18 cellular contexts compared by ENCODE assay signal in genomic region chr2:215750763-215751162, GRCh38.
A peak's percentile ranks its signal among the peaks of the same experiment; 100 is the strongest.
DNase-seq lines count a peak whose midpoint lies in the region; ATAC-seq, FAIRE-seq and TF ChIP-seq lines count a peak whose summit lies in the region.
"Had no signal": no experiment of that assay in that cellular context is flagged by ENCODE, and none has a peak within 500 bp of the region (broad histone marks: within the 10 kb centered on the region; RNA-seq: fewer than 3 reads in every experiment).

No MANE protein-coding gene starts in this region.

- no peak for FAIRE-seq in astrocyte (lab: Jason Lieb, UNC)
- FAIRE-seq: GM18507 had no signal

- no TSS peak for BruUV-seq in PC-3 (replicated peaks; lab: Mats Ljungman, UMichigan)

- H4K20me1 ChIP-seq in PC-3 (ENCODE audit: low read length) = no peaks in the 10 kb centered on the region
- no peaks in the 10 kb centered on the region for H4K20me1 ChIP-seq in astrocyte (ENCODE audit: insufficient read depth, low read length)

- H3K4me2 ChIP-seq in PC-3 (ENCODE audit: low read length) = peak overlapping the region; percentile 42
- H3K4me2 ChIP-seq in astrocyte (ENCODE audit: low read length) = peak overlapping the region; percentile 57

- H3K27me3 ChIP-seq in PC-3 (ENCODE audit: low read length) = no peaks in the 10 kb centered on the region
- no peaks in the 10 kb centered on the region for H3K27me3 ChIP-seq in astrocyte (ENCODE audit: insufficient read depth, low read length)
- no peaks in the 10 kb centered on the region for H3K27me3 ChIP-seq in naive thymus-derived CD4-positive, alpha-beta T cell (ENCODE audit: control insufficient read depth in 2 of 2, insufficient read depth in 2 of 2, low read length in 2 of 2)
- H3K27me3 ChIP-seq: foreskin keratinocyte had no signal

- DNase-seq in activated T-cell treated with anti-CD3 and anti-CD28 coated beads, Interleukin-2, amount 50 U/mL, for 24 hours = no peak
- no peak for DNase-seq in activated T-cell treated with anti-CD3 and anti-CD28 coated beads, Interleukin-2, amount 50 U/mL, for 48 hours
- DNase-seq in PC-3 = no peak
- DNase-seq in astrocyte (ENCODE audit: low read depth) = no peak
- peak in 7 of 9 donors; percentile 20 to 65 (median 53) for DNase-seq in naive thymus-derived CD4-positive, alpha-beta T cell
- DNase-seq in NK-92 (lab: John Stamatoyannopoulos, UW; ENCODE audit: unreplicated experiment) = no peak
- no peak for DNase-seq in NCI-H748 (lab: John Stamatoyannopoulos, UW; ENCODE audit: unreplicated experiment)
- DNase-seq: COR-L47; NCI-H2029 treated with DMSO at 0.1 percent for 48 hours; NCI-H524; retina; stimulated activated CD4-positive, alpha-beta T cell treated with anti-CD3 and anti-CD28 coated beads, Interleukin-1b, Interleukin-23, amount 100 ng/mL, for 48 hours had no signal

- H3K9me3 Mint-ChIP-seq in activated T-cell treated with anti-CD3 and anti-CD28 coated beads, Interleukin-2, amount 50 U/mL, for 24 hours = no peaks in the 10 kb centered on the region
- H3K9me3 Mint-ChIP-seq in astrocyte (ENCODE audit: unreplicated experiment) = peaks cover 9% of the 10 kb centered on the region
- H3K9me3 Mint-ChIP-seq in naive thymus-derived CD4-positive, alpha-beta T cell = peaks cover 0 to 3% (median 0%) of the 10 kb centered on the region in 11 donors
- H3K9me3 Mint-ChIP-seq: brain had no signal

- peak overlapping the region; percentile 2 for H3K4me3 Mint-ChIP-seq in activated T-cell treated with anti-CD3 and anti-CD28 coated beads, Interleukin-2, amount 50 U/mL, for 24 hours
- H3K4me3 Mint-ChIP-seq in astrocyte (ENCODE audit: unreplicated experiment) = no peak overlapping the region
- peak overlapping the region in 7 of 10 donors; percentile 8 to 68 (median 58) for H3K4me3 Mint-ChIP-seq in naive thymus-derived CD4-positive, alpha-beta T cell
- H3K4me3 Mint-ChIP-seq: brain had no signal

- no peaks in the 10 kb centered on the region for H3K79me2 ChIP-seq in PC-3 (ENCODE audit: low read length)
- H3K79me2 ChIP-seq in astrocyte (ENCODE audit: insufficient read depth, low read length) = no peaks in the 10 kb centered on the region

- intact Hi-C loops in PC-3 (cut with micrococcal nuclease) = loop anchor here (1.0 to 5.0 kb wide), 3 partner anchors 44 to 77 kb away; no protein-coding TSS in a partner anchor
- intact Hi-C loops in naive thymus-derived CD4-positive, alpha-beta T cell (cut with micrococcal nuclease) = loop anchor here in 1 of 2 donors (5.0 kb wide), 1 partner anchor 68 kb away; no protein-coding TSS in a partner anchor

- H3K27me3 Mint-ChIP-seq in activated T-cell treated with anti-CD3 and anti-CD28 coated beads, Interleukin-2, amount 50 U/mL, for 24 hours = peaks cover 7% of the 10 kb centered on the region
- H3K27me3 Mint-ChIP-seq in astrocyte (ENCODE audit: low read depth, unreplicated experiment) = no peaks in the 10 kb centered on the region
- peaks cover 0 to 33% (median 13%) of the 10 kb centered on the region in 5 donors for H3K27me3 Mint-ChIP-seq in naive thymus-derived CD4-positive, alpha-beta T cell

- H2AFZ ChIP-seq in PC-3 (ENCODE audit: low read length) (no peak overlapping the region), astrocyte (ENCODE audit: low read depth, low read length) (no peak overlapping the region)

- H3K4me3 ChIP-seq in PC-3 (ENCODE audit: low read length) (no peak overlapping the region), astrocyte (ENCODE audit: insufficient read depth, low read depth, low read length) (no peak overlapping the region)
- H3K4me3 ChIP-seq in naive thymus-derived CD4-positive, alpha-beta T cell (ENCODE audit: low read length) = no peak overlapping the region

- H3K9me2 ChIP-seq in PC-3 (replicated peaks; ENCODE audit: low read length) = no peaks in the 10 kb centered on the region

- H3K36me3 ChIP-seq in PC-3 (ENCODE audit: low read depth, low read length) (no peaks in the 10 kb centered on the region), astrocyte (ENCODE audit: insufficient read depth, low read length) (no peaks in the 10 kb centered on the region)
- no peaks in the 10 kb centered on the region for H3K36me3 ChIP-seq in naive thymus-derived CD4-positive, alpha-beta T cell (ENCODE audit: control insufficient read depth in 2 of 3, insufficient read depth in 3 of 3, low read length in 3 of 3)

- peak overlapping the region; percentile 19; the same call in 1 of the 2 replicates for H3K9ac ChIP-seq in PC-3 (ENCODE audit: low read length)
- H3K9ac ChIP-seq in astrocyte (ENCODE audit: low read length) = peak overlapping the region; percentile 52

- ATAC-seq in PC-3 (no peak), GM18502 (IDR thresholded peaks at IDR 0.05; ENCODE audit: poor library complexity, unreplicated experiment) (no peak)
- ATAC-seq in naive thymus-derived CD4-positive, alpha-beta T cell = peak; percentile 51
- ATAC-seq: activated CD4-positive, CD25-positive, alpha-beta regulatory T cell treated with anti-CD3 and anti-CD28 coated beads, Interleukin-2, amount 50 U/mL, for 24 hours; Panc1 had no signal

- H3K4me1 ChIP-seq in PC-3 (ENCODE audit: insufficient read depth, low read length) (peaks cover 57% of the 10 kb centered on the region), astrocyte (ENCODE audit: insufficient read depth, low read length) (peaks cover 38% of the 10 kb centered on the region)
- peaks cover 0 to 14% of the 10 kb centered on the region in 2 donors for H3K4me1 ChIP-seq in naive thymus-derived CD4-positive, alpha-beta T cell (ENCODE audit: control insufficient read depth in 2 of 2, insufficient read depth in 2 of 2, low read length in 2 of 2)
- H3K4me1 ChIP-seq: foreskin keratinocyte had no signal

- H3K36me3 Mint-ChIP-seq in activated T-cell treated with anti-CD3 and anti-CD28 coated beads, Interleukin-2, amount 50 U/mL, for 24 hours (ENCODE audit: low read depth) = no peaks in the 10 kb centered on the region
- no peaks in the 10 kb centered on the region for H3K36me3 Mint-ChIP-seq in astrocyte (ENCODE audit: low read depth, unreplicated experiment)
- no peaks in the 10 kb centered on the region for H3K36me3 Mint-ChIP-seq in naive thymus-derived CD4-positive, alpha-beta T cell
- H3K36me3 Mint-ChIP-seq: brain had no signal

- CTCF ChIA-PET in PC-3 (lab: Charles Lee) = no interaction called here
- CTCF ChIA-PET in naive thymus-derived CD4-positive, alpha-beta T cell (lab: Charles Lee) = no interaction called here

- H3K27ac ChIP-seq in PC-3 (ENCODE audit: low read length) (peak overlapping the region; percentile 81), astrocyte (ENCODE audit: low read depth, low read length) (peak overlapping the region; percentile 83)
- H3K27ac ChIP-seq in naive thymus-derived CD4-positive, alpha-beta T cell (ENCODE audit: low read depth, low read length) = no peak overlapping the region
- H3K27ac ChIP-seq: foreskin keratinocyte had no signal

- peak overlapping the region; percentile 13 for H3K27ac Mint-ChIP-seq in activated T-cell treated with anti-CD3 and anti-CD28 coated beads, Interleukin-2, amount 50 U/mL, for 24 hours
- peak overlapping the region; percentile 68 for H3K27ac Mint-ChIP-seq in astrocyte (ENCODE audit: unreplicated experiment)
- peak overlapping the region in 3 of 9 donors; percentile 4 to 65 (median 21) for H3K27ac Mint-ChIP-seq in naive thymus-derived CD4-positive, alpha-beta T cell
- H3K27ac Mint-ChIP-seq: brain had no signal

- no peaks in the 10 kb centered on the region for H3F3A ChIP-seq in PC-3 (ENCODE audit: low read length, unreplicated experiment)

- no peaks in the 10 kb centered on the region for H3K9me3 ChIP-seq in PC-3 (ENCODE audit: low read length)
- no peaks in the 10 kb centered on the region for H3K9me3 ChIP-seq in astrocyte (ENCODE audit: insufficient read depth, low read depth, low read length)
- H3K9me3 ChIP-seq in naive thymus-derived CD4-positive, alpha-beta T cell (ENCODE audit: control insufficient read depth in 2 of 3, low read length in 3 of 3) = no peaks in the 10 kb centered on the region

- H3K4me1 Mint-ChIP-seq in activated T-cell treated with anti-CD3 and anti-CD28 coated beads, Interleukin-2, amount 50 U/mL, for 24 hours (ENCODE audit: low read depth) = peaks cover 53% of the 10 kb centered on the region
- peaks cover 51% of the 10 kb centered on the region for H3K4me1 Mint-ChIP-seq in astrocyte (ENCODE audit: low read depth, unreplicated experiment)
- H3K4me1 Mint-ChIP-seq in naive thymus-derived CD4-positive, alpha-beta T cell = peaks cover 13 to 35% (median 32%) of the 10 kb centered on the region in 7 donors

- POLR2A ChIA-PET in PC-3 (lab: Charles Lee; ENCODE audit: unreplicated experiment) = no interaction called here
- POLR2A ChIA-PET in naive thymus-derived CD4-positive, alpha-beta T cell (lab: Charles Lee) = interaction anchor here (0.9 kb wide), 1 partner anchor 9 kb away, joined by 4 read pairs; no protein-coding TSS in a partner anchor

- TF ChIP-seq CTCF in PC-3 (conservative IDR thresholded peaks at IDR 0.05; ENCODE audit: low read depth, low read length) (no peak), astrocyte (IDR thresholded peaks at IDR 0.05; ENCODE audit: insufficient read depth, low read depth, low read length) (no peak)

Comparison
In these comparisons a context has a peak if more than half of its experiments do, and no peak if none do; other contexts are left out.
1. DNase-seq: peak in naive thymus-derived CD4-positive, alpha-beta T cell (7 of 9); none in activated T-cell treated with anti-CD3 and anti-CD28 coated beads, Interleukin-2, amount 50 U/mL, for 24 hours (single experiment), activated T-cell treated with anti-CD3 and anti-CD28 coated beads, Interleukin-2, amount 50 U/mL, for 48 hours (0 of 2), PC-3 (single experiment), astrocyte (single experiment), NK-92 (single experiment) and NCI-H748 (single experiment).